Comparison of ENCODE assay signal across 12 cellular contexts in genomic region chr12:117686210-117686609, GRCh38.
DNase-seq lines count a peak whose midpoint lies in the region; ATAC-seq, FAIRE-seq and TF ChIP-seq lines count a peak whose summit lies in the region.
"Had no signal": no experiment of that assay in that cellular context is flagged by ENCODE, and none has a peak within 500 bp of the region (broad histone marks: within the 10 kb centered on the region; RNA-seq: fewer than 3 reads in every experiment).

No MANE protein-coding gene starts in this region.

- TF ChIP-seq EP300 in SK-N-SH (IDR thresholded peaks at IDR 0.05; ENCODE audit: borderline replicate concordance in 1 of 2, low read depth in 1 of 2, low read length in 1 of 2) (no peak), H1 (IDR thresholded peaks at IDR 0.05; ENCODE audit: borderline replicate concordance in 1 of 2, low read depth in 2 of 2, low read length in 2 of 2) (no peak)

- peak overlapping the region; percentile 70 for H3K4me2 ChIP-seq in SK-N-SH
- H3K4me2 ChIP-seq in H1 (ENCODE audit: insufficient read depth in 1 of 2, low read depth in 2 of 2, low read length in 2 of 2) = no peak overlapping the region
- peak overlapping the region; percentile 73 for H3K4me2 ChIP-seq in osteoblast (ENCODE audit: insufficient read depth, low read length)

- H3K4me1 Mint-ChIP-seq in activated naive CD8-positive, alpha-beta T cell treated with anti-CD3 and anti-CD28 coated beads for 36 hours = no peaks in the 10 kb centered on the region

- no peaks in the 10 kb centered on the region for H3K9me2 ChIP-seq in SK-N-SH

- no peak overlapping the region for H4K8ac ChIP-seq in H1 (ENCODE audit: extremely low read depth, insufficient read depth, low read length)

- H2BK12ac ChIP-seq in H1 (ENCODE audit: low read depth, low read length) = no peak overlapping the region

- no peak for DNase-seq in SK-N-SH
- no peak for DNase-seq in H1 (ENCODE audit: low read depth in 1 of 2, low spot score in 2 of 2)
- DNase-seq in osteoblast (ENCODE audit: insufficient read length, low spot score, missing footprints) = no peak
- no peak for DNase-seq in HTR-8/SVneo (ENCODE audit: insufficient read length, low spot score)
- DNase-seq in activated naive CD8-positive, alpha-beta T cell treated with anti-CD3 and anti-CD28 coated beads for 36 hours = no peak
- no peak for DNase-seq in Kasumi-1 (lab: John Stamatoyannopoulos, UW)
- DNase-seq: MM.1S, NCI-H446 treated with DMSO at 0.1 percent for 48 hours had no signal

- H3K36me3 Mint-ChIP-seq in activated naive CD8-positive, alpha-beta T cell treated with anti-CD3 and anti-CD28 coated beads for 36 hours = no peaks in the 10 kb centered on the region

- CTCF ChIA-PET in SK-N-SH (lab: Yijun Ruan, JAX) = interaction anchor here (0.7 to 2.2 kb wide), 6 partner anchors 10 to 171 kb away, joined by 3 to 19 read pairs (median 7); no protein-coding TSS in a partner anchor
- CTCF ChIA-PET in H1 (lab: Charles Lee; ENCODE audit: partially characterized antibody) = interaction anchor here (0.6 to 2.5 kb wide), 10 partner anchors 10 to 473 kb away, joined by 3 to 12 read pairs (median 6); no protein-coding TSS in a partner anchor

- H3K36me3 ChIP-seq in SK-N-SH (replicated peaks in 1 of 2; ENCODE audit: control insufficient read depth in 1 of 2, insufficient read depth in 2 of 2, low read length in 1 of 2) (no peaks in the 10 kb centered on the region), H1 (ENCODE audit: control insufficient read depth in 2 of 4, insufficient read depth in 4 of 4, low read length in 3 of 4) (no peaks in the 10 kb centered on the region), osteoblast (ENCODE audit: insufficient read depth, low read length) (no peaks in the 10 kb centered on the region)

- H2AFZ ChIP-seq in SK-N-SH (ENCODE audit: low read depth) = no peak overlapping the region
- H2AFZ ChIP-seq in H1 (ENCODE audit: low read length) = no peak overlapping the region
- no peak overlapping the region for H2AFZ ChIP-seq in osteoblast (ENCODE audit: low read length)

- no peak overlapping the region for H2AK5ac ChIP-seq in H1 (ENCODE audit: low read depth, low read length)

- H3K4me1 ChIP-seq in SK-N-SH (ENCODE audit: control insufficient read depth in 1 of 2, insufficient read depth in 2 of 2, low read depth in 1 of 2, low read length in 1 of 2) (peaks cover 32 to 44% of the 10 kb centered on the region in 2 experiments), H1 (replicated peaks in 1 of 4; ENCODE audit: control insufficient read depth in 3 of 4, insufficient read depth in 4 of 4, low read length in 3 of 4) (peaks cover 3 to 10% (median 6%) of the 10 kb centered on the region in 4 experiments), osteoblast (ENCODE audit: insufficient read depth, low read length) (peaks cover 35% of the 10 kb centered on the region)

- H4K20me1 ChIP-seq in SK-N-SH (ENCODE audit: insufficient read depth) (no peaks in the 10 kb centered on the region), H1 (replicated peaks in 1 of 2; ENCODE audit: control insufficient read depth in 1 of 2, insufficient read depth in 2 of 2, low read length in 2 of 2) (no peaks in the 10 kb centered on the region), osteoblast (ENCODE audit: insufficient read depth, low read length) (no peaks in the 10 kb centered on the region)

- H3K14ac ChIP-seq in H1 (ENCODE audit: insufficient read length) = no peak overlapping the region

- no peak overlapping the region for H3K4ac ChIP-seq in H1 (replicated peaks; ENCODE audit: insufficient read length, low read depth, low read length)

- H3K27ac ChIP-seq in SK-N-SH (ENCODE audit: low read depth in 2 of 2, low read length in 1 of 2) = peak overlapping the region; percentile 94 to 97
- H3K27ac ChIP-seq in H1 (ENCODE audit: low read depth, low read length) = no peak overlapping the region
- H3K27ac ChIP-seq in osteoblast (ENCODE audit: low read depth, low read length) = peak overlapping the region; percentile 73
- H3K27ac ChIP-seq: 22Rv1 had no signal

- H2BK15ac ChIP-seq in H1 (ENCODE audit: low read length) = no peak overlapping the region

- WGBS in SK-N-SH (ENCODE audit: low lambda C conversion rate) = 89% methylated on average over 1 of the region's 1 CpG
- 89% methylated on average over 1 of the region's 1 CpG; no CpG with 5 or more reads in 1 of the 2 experiments for WGBS in H1 (ENCODE audit: extremely low coverage in 1 of 2, insufficient coverage in 1 of 2, insufficient read length in 1 of 2, insufficient replicate concordance in 2 of 2, low coverage in 1 of 2, low lambda C conversion rate in 2 of 2, missing lambda C conversion rate in 1 of 2), 2 experiments

- H3K23me2 ChIP-seq in H1 (ENCODE audit: low read depth, low read length) = no peaks in the 10 kb centered on the region

- H3K9me3 ChIP-seq in SK-N-SH (no peaks in the 10 kb centered on the region), H1 (ENCODE audit: insufficient read depth in 2 of 2, low read depth in 1 of 2, low read length in 1 of 2) (no peaks in the 10 kb centered on the region), osteoblast (ENCODE audit: low read depth, low read length) (no peaks in the 10 kb centered on the region)
- H3K9me3 ChIP-seq: Caco-2 had no signal

- POLR2A ChIA-PET in SK-N-SH (lab: Yijun Ruan, JAX) = interaction anchor here (0.8 kb wide), 1 partner anchor 11 kb away, joined by 4 read pairs; no protein-coding TSS in a partner anchor
- POLR2A ChIA-PET in H1 (lab: Charles Lee; ENCODE audit: partially characterized antibody) = interaction anchor here (1.3 kb wide), 1 partner anchor 11 kb away, joined by 5 read pairs; no protein-coding TSS in a partner anchor

- H3K9ac ChIP-seq in SK-N-SH (peak overlapping the region; percentile 75; the same call in 1 of the 2 replicates), H1 (replicated peaks in 1 of 4; ENCODE audit: extremely low read depth in 1 of 4, low read depth in 3 of 4, low read length in 3 of 4) (no peak overlapping the region)

- peaks cover 15% of the 10 kb centered on the region for H3K27me3 Mint-ChIP-seq in activated naive CD8-positive, alpha-beta T cell treated with anti-CD3 and anti-CD28 coated beads for 36 hours

- TF ChIP-seq CTCF in SK-N-SH (IDR thresholded peaks at IDR 0.05) = no peak
- no peak for TF ChIP-seq CTCF in H1 (IDR thresholded peaks at IDR 0.05; ENCODE audit: control extremely low read depth in 1 of 3, insufficient read depth in 1 of 3, low read depth in 1 of 3, low read length in 3 of 3)
- no peak for TF ChIP-seq CTCF in osteoblast (IDR thresholded peaks at IDR 0.05; ENCODE audit: extremely low read depth, low read depth, low read length)

- no peak overlapping the region for H3K4me3 Mint-ChIP-seq in activated naive CD8-positive, alpha-beta T cell treated with anti-CD3 and anti-CD28 coated beads for 36 hours

- H3K23ac ChIP-seq in H1 (ENCODE audit: insufficient read length) = no peak overlapping the region

- no peaks in the 10 kb centered on the region for H3K79me1 ChIP-seq in H1 (ENCODE audit: low read depth, low read length)

- H3K9me3 Mint-ChIP-seq in activated naive CD8-positive, alpha-beta T cell treated with anti-CD3 and anti-CD28 coated beads for 36 hours = peaks cover 3% of the 10 kb centered on the region

- no peak for FAIRE-seq in H1 (lab: Jason Lieb, UNC)
- no peak for FAIRE-seq in HTR-8/SVneo (lab: Jason Lieb, UNC)

- H3K27me3 ChIP-seq in SK-N-SH (ENCODE audit: insufficient read depth) (no peaks in the 10 kb centered on the region), H1 (replicated peaks in 1 of 4; ENCODE audit: control insufficient read depth in 3 of 4, extremely low read depth in 1 of 4, insufficient read depth in 3 of 4, low read length in 3 of 4) (no peaks in the 10 kb centered on the region), osteoblast (ENCODE audit: insufficient read depth, low read length) (no peaks in the 10 kb centered on the region)

- H2BK5ac ChIP-seq in H1 (ENCODE audit: low read depth, low read length) = no peak overlapping the region

- H4K5ac ChIP-seq in H1 (ENCODE audit: insufficient read length, low read depth, low read length) = no peak overlapping the region

- no peak overlapping the region for H4K91ac ChIP-seq in H1 (replicated peaks; ENCODE audit: insufficient read length, low read length)

- no peaks in the 10 kb centered on the region for H3K79me2 ChIP-seq in SK-N-SH (ENCODE audit: insufficient read depth)
- H3K79me2 ChIP-seq in H1 (ENCODE audit: control insufficient read depth in 1 of 2, insufficient read depth in 2 of 2, low read length in 2 of 2) = no peaks in the 10 kb centered on the region
- H3K79me2 ChIP-seq in osteoblast (ENCODE audit: insufficient read depth, low read length) = no peaks in the 10 kb centered on the region

- H3K4me3 ChIP-seq in SK-N-SH (ENCODE audit: low read depth in 2 of 2, low read length in 1 of 2) = peak overlapping the region; percentile 29 to 54; a peak in 3 of 4 replicates
- no peak overlapping the region for H3K4me3 ChIP-seq in H1 (ENCODE audit: extremely low read depth in 1 of 4, insufficient read depth in 2 of 4, low read depth in 3 of 4, low read length in 4 of 4)
- H3K4me3 ChIP-seq in osteoblast (ENCODE audit: insufficient read depth, low read length) = peak overlapping the region; percentile 49

- no peak overlapping the region for H2BK120ac ChIP-seq in H1 (replicated peaks; ENCODE audit: low read depth, low read length)

- no peak overlapping the region for H3K56ac ChIP-seq in H1 (replicated peaks; ENCODE audit: insufficient read length, low read depth, low read length)

- no peak overlapping the region for H2BK20ac ChIP-seq in H1 (ENCODE audit: low read length)

- TF ChIP-seq RAD21 in SK-N-SH (IDR thresholded peaks at IDR 0.05; ENCODE audit: low read length) (no peak), H1 (IDR thresholded peaks at IDR 0.05 in 1 of 2, conservative IDR thresholded peaks at IDR 0.05 in 1 of 2; ENCODE audit: low read depth in 2 of 2, low read length in 2 of 2) (no peak)

- H3K27ac Mint-ChIP-seq in activated naive CD8-positive, alpha-beta T cell treated with anti-CD3 and anti-CD28 coated beads for 36 hours = no peak overlapping the region

- TF ChIP-seq POLR2A in H1 (IDR thresholded peaks at IDR 0.05; ENCODE audit: control extremely low read depth in 1 of 2, low read depth in 2 of 2, low read length in 2 of 2) = no peak

- ATAC-seq in SK-N-SH treated with all-trans-retinoic acid at 6 μM for 48 hours = no peak
- ATAC-seq in HG02759 (IDR thresholded peaks at IDR 0.05; ENCODE audit: unreplicated experiment) = no peak

- H3K18ac ChIP-seq in H1 (ENCODE audit: extremely low read depth, low read length) = no peak overlapping the region

- peaks cover 41% of the 10 kb centered on the region for H3F3A ChIP-seq in SK-N-SH (replicated peaks; ENCODE audit: insufficient read depth)

TF ChIP-seq in SK-N-SH, 30 proteins besides CTCF, POLR2A, EP300 and RAD21 (continues in another document):
- TF ChIP-seq TEAD4 (IDR thresholded peaks at IDR 0.05; ENCODE audit: borderline replicate concordance, insufficient read depth) (no peak), SIN3A (IDR thresholded peaks at IDR 0.05; ENCODE audit: borderline replicate concordance, low read depth, low read length) (no peak)

TF ChIP-seq in SK-N-SH treated with all-trans-retinoic acid at 6 μM for 48 hours, 23 proteins besides CTCF, POLR2A, EP300 and RAD21 (continues in another document):
- TF ChIP-seq TCF4 (CRISPR knock-in tag; IDR thresholded peaks at IDR 0.05; ENCODE audit: borderline replicate concordance) (no peak), TOX (CRISPR knock-in tag; IDR thresholded peaks at IDR 0.05; ENCODE audit: borderline replicate concordance) (no peak)

TF ChIP-seq in H1, 55 proteins besides CTCF, POLR2A, EP300 and RAD21 (continues in another document):
- peak; percentile 26; the same call in 1 of the 2 replicates for TF ChIP-seq KDM1A (IDR thresholded peaks at IDR 0.05; ENCODE audit: borderline replicate concordance, low read length)

Comparison
In these comparisons a context has a peak if more than half of its experiments do, and no peak if none do; other contexts are left out.
1. H3K4me2 ChIP-seq: peak in SK-N-SH (single experiment) and osteoblast (single experiment); none in H1 (0 of 2).
2. H3K4me3 ChIP-seq: peak in SK-N-SH (2 of 2) and osteoblast (single experiment); none in H1 (0 of 4).